In genomic region chr1:28885982-28886730, GRCh38 we compare ENCODE assay signal across 1 cellular context.
TF ChIP-seq lines count a peak whose summit lies in the region.

No MANE protein-coding gene starts in this region.

TF ChIP-seq in GM12878, 131 proteins besides CTCF, POLR2A, EP300 and RAD21 (continued from another document):
- TF ChIP-seq MLLT1 (IDR thresholded peaks at IDR 0.05) (0 out of 2 replicates have a peak, but pooled peaks have one; percentile 0), PAX8 (IDR thresholded peaks at IDR 0.05) (no peak), SREBF1 (IDR thresholded peaks at IDR 0.05; ENCODE audit: low read length) (no peak), MYB (IDR thresholded peaks at IDR 0.05; ENCODE audit: borderline replicate concordance, low read depth, low read length) (no peak)
TF ChIP-seq in GM12878: peak in this region for 1.
